20 cellular contexts compared by ENCODE assay signal in genomic region chr9:126051446-126052130, GRCh38.
"Had no signal": no experiment of that assay in that cellular context is flagged by ENCODE, and none has a peak within 500 bp of the region (broad histone marks: within the 10 kb centered on the region; RNA-seq: fewer than 3 reads in every experiment).

No MANE protein-coding gene starts in this region.

- H3K4me1 ChIP-seq: gastrocnemius medialis, neural progenitor cell, pancreas, prostate gland, suprapubic skin, thyroid gland, uterus had no signal

- H3K27me3 ChIP-seq: esophagus muscularis mucosa, neural progenitor cell, thyroid gland, uterus had no signal

- H3K9ac ChIP-seq: neural progenitor cell had no signal

- H3K4me2 ChIP-seq: neural progenitor cell had no signal

- H3K4me3 ChIP-seq: esophagus muscularis mucosa, gastrocnemius medialis, neural progenitor cell, pancreas, prostate gland, skin epidermis, suprapubic skin, thyroid gland, uterus had no signal

- H3K9me3 ChIP-seq: gastrocnemius medialis, pancreas, prostate gland, suprapubic skin, thyroid gland, uterus had no signal

- DNase-seq: effector memory CD8-positive, alpha-beta T cell; gastrocnemius medialis; immature natural killer cell; left colon; mesenchymal stem cell; midbrain; occipital lobe; stimulated activated CD4-positive, alpha-beta T cell treated with anti-CD3 and anti-CD28 coated beads, Interleukin-12 subunit alpha, Interleukin-12 subunit beta, amount 100 ng/mL, for 4 hours; stimulated activated naive CD4-positive, alpha-beta T cell; thyroid gland; uterus had no signal

- H3K36me3 ChIP-seq: esophagus muscularis mucosa, gastrocnemius medialis, neural progenitor cell, pancreas, prostate gland, suprapubic skin, thyroid gland, uterus had no signal

- ATAC-seq: effector memory CD8-positive, alpha-beta T cell; gastrocnemius medialis; left colon; natural killer cell treated with Interleukin-12 subunit alpha and Interleukin-12 subunit beta and Interleukin-15 and Interleukin-18, amount 100 ng/mL, for 72 hours; pancreas; sciatic nerve had no signal

- H3K27ac ChIP-seq: epithelial cell of prostate, esophagus muscularis mucosa, gastrocnemius medialis, neural progenitor cell, pancreas, prostate gland, skin epidermis, suprapubic skin, thyroid gland, uterus had no signal

- H2AFZ ChIP-seq: neural progenitor cell had no signal
